Comparison of ENCODE assay signal across 9 cellular contexts in genomic region chr15:45790325-45790943, GRCh38.
DNase-seq lines count a peak whose midpoint lies in the region; ATAC-seq and TF ChIP-seq lines count a peak whose summit lies in the region.
"Had no signal": no experiment of that assay in that cellular context is flagged by ENCODE, and none has a peak within 500 bp of the region (broad histone marks: within the 10 kb centered on the region; RNA-seq: fewer than 3 reads in every experiment).

No MANE protein-coding gene starts in this region.

- DNase-seq in G401 (ENCODE audit: low spot score) (peak; percentile 9), HCEC 1CT (peak; percentile 14), NCI-H748 (lab: John Stamatoyannopoulos, UW; ENCODE audit: unreplicated experiment) (peak; percentile 45), cardiac fibroblast (ENCODE audit: low read depth in 2 of 2) (peak; percentile 36 to 53), midbrain (lab: John Stamatoyannopoulos, UW) (peak; percentile 23), sciatic nerve (ENCODE audit: low spot score) (no peak), vagina (ENCODE audit: extremely low spot score in 2 of 2) (no peak), caudate nucleus (lab: John Stamatoyannopoulos, UW) (no peak)

- no peaks in the 10 kb centered on the region for H3K4me1 ChIP-seq in vagina

- ATAC-seq in sciatic nerve: no peak

- no peaks in the 10 kb centered on the region for H3K9me3 ChIP-seq in vagina

- H3K27me3 ChIP-seq in vagina: no peaks in the 10 kb centered on the region

- no peak overlapping the region for H3K27ac ChIP-seq in vagina
- no peak overlapping the region for H3K27ac ChIP-seq in caudate nucleus (ENCODE audit: low read depth, low read length)

- H3K36me3 ChIP-seq in vagina: no peaks in the 10 kb centered on the region

- H3K4me3 ChIP-seq in cardiac fibroblast (replicated peaks in 1 of 2; ENCODE audit: low read depth in 2 of 2, low read length in 2 of 2) (no peak overlapping the region), vagina (no peak overlapping the region)
- H3K4me3 ChIP-seq: lung had no signal

- no peak for TF ChIP-seq POLR2A in vagina (IDR thresholded peaks at IDR 0.05)

- intact Hi-C loops in sciatic nerve (cut with DNase I): no loop called here
- intact Hi-C loops in vagina (cut with DNase I): no loop called here

- TF ChIP-seq CTCF in cardiac fibroblast (IDR thresholded peaks at IDR 0.05; ENCODE audit: low read depth, low read length): peak; percentile 62
- no peak for TF ChIP-seq CTCF in vagina (IDR thresholded peaks at IDR 0.05)

- in situ Hi-C loops in G401 (cut with HindIII; ENCODE audit: low sequenced_read_pairs): no loop called here

Comparison
In these comparisons a context has a peak if more than half of its experiments do, and no peak if none do; other contexts are left out.
1. DNase-seq: peak in G401 (single experiment), HCEC 1CT (single experiment), NCI-H748 (single experiment), cardiac fibroblast (2 of 2) and midbrain (single experiment); none in sciatic nerve (single experiment), vagina (0 of 2) and caudate nucleus (0 of 61).